Comparison of ENCODE assay signal across 18 cellular contexts in the genomic region with DNA sequence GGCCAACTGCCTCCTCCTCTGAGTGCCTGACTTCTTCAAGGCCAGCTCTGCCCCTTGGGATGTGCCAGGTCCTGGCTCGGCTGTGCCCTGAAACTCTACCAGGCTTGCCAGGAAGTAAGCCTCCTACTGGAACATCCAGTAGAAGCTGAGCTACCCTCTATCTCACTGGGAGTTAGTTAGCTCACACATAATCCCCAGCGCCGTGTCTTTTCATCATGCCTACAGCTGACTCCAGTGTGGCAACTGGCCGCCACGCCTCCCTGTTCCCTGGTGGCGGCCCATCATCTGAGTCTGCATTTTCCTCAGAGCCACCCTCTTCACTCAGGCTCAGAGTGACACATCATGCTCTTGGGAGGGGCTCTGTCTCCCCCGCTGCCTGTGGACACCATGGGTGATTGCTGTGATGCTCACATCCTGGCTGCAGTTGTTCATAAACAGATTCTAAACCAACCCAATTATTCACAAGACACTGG.
DNase-seq lines count a peak whose midpoint lies in the region; ATAC-seq and TF ChIP-seq lines count a peak whose summit lies in the region.
"Had no signal": no experiment of that assay in that cellular context is flagged by ENCODE, and none has a peak within 500 bp of the region (broad histone marks: within the 10 kb centered on the region; RNA-seq: fewer than 3 reads in every experiment).

No MANE protein-coding gene starts in this region.

- no peak overlapping the region for H3K4me2 ChIP-seq in neuronal stem cell (ENCODE audit: insufficient read depth, low read length, poor library complexity, severe bottlenecking)

- H2BK15ac ChIP-seq in neuronal stem cell (ENCODE audit: low read length), result no peak overlapping the region

- no peak overlapping the region for H2BK12ac ChIP-seq in neuronal stem cell (ENCODE audit: low read length)

- no peaks in the 10 kb centered on the region for H3K9me3 ChIP-seq in neuronal stem cell (replicated peaks in 1 of 2; ENCODE audit: control insufficient read depth in 2 of 2, insufficient read depth in 1 of 2, low read depth in 1 of 2, low read length in 2 of 2)
- H3K9me3 ChIP-seq: neutrophil, spleen had no signal

- H2BK120ac ChIP-seq in neuronal stem cell (ENCODE audit: low read depth, low read length), result no peak overlapping the region

- H3K79me1 ChIP-seq in neuronal stem cell (ENCODE audit: low read depth, low read length), result no peaks in the 10 kb centered on the region

- H2BK5ac ChIP-seq in neuronal stem cell (ENCODE audit: low read length), result no peak overlapping the region

- no peak overlapping the region for H4K8ac ChIP-seq in neuronal stem cell (ENCODE audit: low read depth, low read length)

- H4K91ac ChIP-seq in neuronal stem cell (ENCODE audit: low read depth, low read length, poor library complexity), result no peak overlapping the region

- no peak overlapping the region for H3K4ac ChIP-seq in neuronal stem cell (ENCODE audit: low read length)

- H3K4me3 ChIP-seq in cardiac fibroblast (replicated peaks in 1 of 2; ENCODE audit: low read depth in 2 of 2, low read length in 2 of 2) (no peak overlapping the region), neuronal stem cell (ENCODE audit: low read length in 2 of 2) (no peak overlapping the region)
- H3K4me3 ChIP-seq: GM12878, spleen had no signal

- H2AK5ac ChIP-seq in neuronal stem cell (ENCODE audit: low read depth, low read length), result peak overlapping the region; percentile 10

- DNase-seq in AG08395 (ENCODE audit: low spot score), result peak; percentile 28
- DNase-seq in HK-2 (ENCODE audit: unreplicated experiment), result peak; percentile 28
- peak; percentile 8 to 40 for DNase-seq in cardiac fibroblast (ENCODE audit: low read depth in 2 of 2)
- DNase-seq in neuronal stem cell (ENCODE audit: low spot score), result no peak
- DNase-seq in activated naive CD4-positive, alpha-beta T cell treated with anti-CD3 and anti-CD28 coated beads, Interleukin-2, amount 50 U/mL, for 16 hours, result no peak
- no peak for DNase-seq in GM13976 (ENCODE audit: low spot score)
- DNase-seq in Kasumi-1 (lab: John Stamatoyannopoulos, UW), result no peak
- DNase-seq: activated T-cell treated with anti-CD3 and anti-CD28 coated beads, Interleukin-2, amount 50 U/mL, for 72 hours; amniotic stem cell; dermis blood vessel endothelial cell; DMS153; mammary epithelial cell; NCI-H1436; NCI-H226; spleen had no signal

- H3K23ac ChIP-seq in neuronal stem cell (ENCODE audit: low read depth, low read length, poor library complexity), result no peak overlapping the region

- H3K27ac ChIP-seq in neuronal stem cell (replicated peaks; ENCODE audit: low read length), result no peak overlapping the region
- H3K27ac ChIP-seq: neutrophil, spleen had no signal

- WGBS in neuronal stem cell (ENCODE audit: extremely low coverage in 2 of 2, insufficient read length in 2 of 2, insufficient replicate concordance in 1 of 2), 2 donors, result no CpG with 5 or more reads among the region's 7 CpGs

- H2AFZ ChIP-seq in neuronal stem cell (ENCODE audit: low read length), result no peak overlapping the region

- TF ChIP-seq CTCF in cardiac fibroblast (IDR thresholded peaks at IDR 0.05; ENCODE audit: low read depth, low read length) (no peak), GM13976 (IDR thresholded peaks at IDR 0.05; ENCODE audit: borderline replicate concordance, control extremely low read depth, extremely low read depth, insufficient read depth, missing control alignments) (no peak)

- no peaks in the 10 kb centered on the region for H3K4me1 ChIP-seq in neuronal stem cell (ENCODE audit: control insufficient read depth in 2 of 2, insufficient read depth in 1 of 2, low read depth in 1 of 2, low read length in 2 of 2)
- H3K4me1 ChIP-seq: spleen had no signal

- no peak overlapping the region for H3K14ac ChIP-seq in neuronal stem cell (ENCODE audit: low read length)

- in situ Hi-C loops in GM13976 (cut with MboI; ENCODE audit: low sequenced_read_pairs, unreplicated experiment), result no loop called here

- no peak for ATAC-seq in GM19452 (IDR thresholded peaks at IDR 0.05; ENCODE audit: unreplicated experiment)
- ATAC-seq: activated T-cell treated with anti-CD3 and anti-CD28 coated beads, Interleukin-2, amount 50 U/mL, for 72 hours; GM12878 had no signal

- H3K27me3 ChIP-seq in neuronal stem cell (ENCODE audit: control insufficient read depth in 3 of 3, insufficient read depth in 3 of 3, low read depth in 1 of 3, low read length in 3 of 3), result no peaks in the 10 kb centered on the region

- H3K9ac ChIP-seq in neuronal stem cell (ENCODE audit: low read depth, low read length, poor library complexity), result no peak overlapping the region

- H3K36me3 ChIP-seq in neuronal stem cell (replicated peaks in 1 of 2; ENCODE audit: control insufficient read depth in 2 of 2, insufficient read depth in 2 of 2, low read length in 2 of 2), result no peaks in the 10 kb centered on the region
- H3K36me3 ChIP-seq: neutrophil, spleen had no signal

- H3K18ac ChIP-seq in neuronal stem cell (ENCODE audit: low read length), result no peak overlapping the region

Comparison
In these comparisons a context has a peak if more than half of its experiments do, and no peak if none do; other contexts are left out.
1. DNase-seq: peak in AG08395 (single experiment), HK-2 (single experiment) and cardiac fibroblast (2 of 2); none in neuronal stem cell (single experiment), activated naive CD4-positive, alpha-beta T cell treated with anti-CD3 and anti-CD28 coated beads, Interleukin-2, amount 50 U/mL, for 16 hours (single experiment), GM13976 (single experiment) and Kasumi-1 (0 of 2).